In the genomic region with DNA sequence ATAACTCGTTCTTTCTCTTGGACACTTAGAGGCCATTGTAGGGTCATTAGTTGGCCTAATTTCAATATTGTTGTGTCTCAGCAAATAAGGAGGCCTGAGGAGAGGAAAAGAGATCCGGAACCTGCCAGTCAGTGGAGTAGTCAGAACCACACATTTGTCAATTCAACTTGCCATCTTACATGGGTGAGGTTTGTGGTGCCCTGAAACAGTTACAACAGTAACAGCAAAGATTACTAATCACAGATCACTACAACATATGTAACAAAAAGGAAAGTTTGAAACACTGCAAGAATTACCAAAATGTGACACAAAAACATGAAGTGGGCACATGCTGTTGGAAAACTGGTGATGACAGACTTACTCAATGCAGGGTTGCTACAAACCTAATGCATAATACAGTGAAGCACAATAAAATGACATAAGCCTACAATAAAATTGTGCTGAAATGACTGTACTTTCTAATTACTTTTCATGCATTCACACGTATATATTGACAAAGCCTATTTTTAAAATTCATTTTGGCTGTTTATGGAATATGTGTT, we compare ENCODE assay signal across 16 cellular contexts.
DNase-seq lines count a peak whose midpoint lies in the region; ATAC-seq and TF ChIP-seq lines count a peak whose summit lies in the region.
"Had no signal": no experiment of that assay in that cellular context is flagged by ENCODE, and none has a peak within 500 bp of the region (broad histone marks: within the 10 kb centered on the region; RNA-seq: fewer than 3 reads in every experiment).

No MANE protein-coding gene starts in this region.

- no peak overlapping the region for H3K4me3 ChIP-seq in mucosa of descending colon
- H3K4me3 ChIP-seq: BLaER1 had no signal

- H3K27ac Mint-ChIP-seq in activated CD4-positive, alpha-beta memory T cell treated with anti-CD3 and anti-CD28 coated beads for 36 hours = no peak overlapping the region
- H3K27ac Mint-ChIP-seq in activated CD4-positive, alpha-beta memory T cell treated with anti-CD3 and anti-CD28 coated beads, Interleukin-2, amount 10 ng/mL, durations not matched to agents 7 days and 5 days = no peak overlapping the region
- no peak overlapping the region for H3K27ac Mint-ChIP-seq in stimulated activated effector memory CD8-positive, alpha-beta T cell treated with anti-CD3 and anti-CD28 coated beads, Interleukin-12 subunit alpha, Interleukin-12 subunit beta, amount 100 ng/mL, for 72 hours
- H3K27ac Mint-ChIP-seq: CD8-positive, alpha-beta memory T cell; HFFc6 had no signal

- intact Hi-C loops in activated CD4-positive, alpha-beta memory T cell treated with anti-CD3 and anti-CD28 coated beads for 36 hours (cut with micrococcal nuclease) = loop anchor here (1.0 kb wide), 1 partner anchor 42 kb away; no protein-coding TSS in a partner anchor
- intact Hi-C loops in mucosa of descending colon (cut with DNase I, micrococcal nuclease) = no loop called here

- H3K4me3 Mint-ChIP-seq in activated CD4-positive, alpha-beta memory T cell treated with anti-CD3 and anti-CD28 coated beads for 36 hours = no peak overlapping the region
- H3K4me3 Mint-ChIP-seq in activated CD4-positive, alpha-beta memory T cell treated with anti-CD3 and anti-CD28 coated beads, Interleukin-2, amount 10 ng/mL, durations not matched to agents 7 days and 5 days = no peak overlapping the region
- no peak overlapping the region for H3K4me3 Mint-ChIP-seq in stimulated activated effector memory CD8-positive, alpha-beta T cell treated with anti-CD3 and anti-CD28 coated beads, Interleukin-12 subunit alpha, Interleukin-12 subunit beta, amount 100 ng/mL, for 72 hours
- H3K4me3 Mint-ChIP-seq: CD8-positive, alpha-beta memory T cell; HFFc6 had no signal

- H3K36me3 ChIP-seq in mucosa of descending colon (ENCODE audit: low read depth) = no peaks in the 10 kb centered on the region
- H3K36me3 ChIP-seq: BLaER1 had no signal

- CTCF ChIA-PET in activated CD4-positive, alpha-beta memory T cell treated with anti-CD3 and anti-CD28 coated beads for 36 hours (lab: Charles Lee) = no interaction called here
- CTCF ChIA-PET in activated CD4-positive, alpha-beta memory T cell treated with anti-CD3 and anti-CD28 coated beads, Interleukin-2, amount 10 ng/mL, durations not matched to agents 7 days and 5 days (lab: Charles Lee) = no interaction called here

- peak; percentile 98 for ATAC-seq in stimulated activated effector memory CD8-positive, alpha-beta T cell treated with anti-CD3 and anti-CD28 coated beads, Interleukin-12 subunit alpha, Interleukin-12 subunit beta, amount 100 ng/mL, for 72 hours
- ATAC-seq in mucosa of descending colon = no peak

- POLR2A ChIA-PET in activated CD4-positive, alpha-beta memory T cell treated with anti-CD3 and anti-CD28 coated beads for 36 hours (lab: Charles Lee) = no interaction called here
- POLR2A ChIA-PET in activated CD4-positive, alpha-beta memory T cell treated with anti-CD3 and anti-CD28 coated beads, Interleukin-2, amount 10 ng/mL, durations not matched to agents 7 days and 5 days (lab: Charles Lee) = no interaction called here

- peak; percentile 8 for DNase-seq in activated CD4-positive, alpha-beta memory T cell treated with anti-CD3 and anti-CD28 coated beads for 36 hours
- no peak for DNase-seq in activated CD4-positive, alpha-beta memory T cell treated with anti-CD3 and anti-CD28 coated beads, Interleukin-2, amount 10 ng/mL, durations not matched to agents 7 days and 5 days
- peak; percentile 6 for DNase-seq in stimulated activated CD4-positive, alpha-beta T cell treated with anti-CD3 and anti-CD28 coated beads, Interleukin-1b, Interleukin-23, amount 100 ng/mL, for 48 hours
- DNase-seq in stimulated activated CD4-positive, alpha-beta T cell treated with anti-CD3 and anti-CD28 coated beads, Interleukin-12 subunit alpha, Interleukin-12 subunit beta, amount 100 ng/mL, for 4 hours = no peak
- DNase-seq in stimulated activated effector memory CD8-positive, alpha-beta T cell treated with anti-CD3 and anti-CD28 coated beads, Interleukin-12 subunit alpha, Interleukin-12 subunit beta, amount 100 ng/mL, for 72 hours (ENCODE audit: low spot score in 2 of 2) = no peak
- DNase-seq in dermis blood vessel endothelial cell (no peak), mucosa of descending colon (no peak)
- DNase-seq: 8988T; AML-193; Caco-2; CD8-positive, alpha-beta memory T cell; DMS53; GF-D8; HCEC 1CT; HFFc6 had no signal

- peaks cover 10% of the 10 kb centered on the region for H3K4me1 Mint-ChIP-seq in activated CD4-positive, alpha-beta memory T cell treated with anti-CD3 and anti-CD28 coated beads for 36 hours (ENCODE audit: low read depth)
- peaks cover 7% of the 10 kb centered on the region for H3K4me1 Mint-ChIP-seq in activated CD4-positive, alpha-beta memory T cell treated with anti-CD3 and anti-CD28 coated beads, Interleukin-2, amount 10 ng/mL, durations not matched to agents 7 days and 5 days
- H3K4me1 Mint-ChIP-seq in stimulated activated effector memory CD8-positive, alpha-beta T cell treated with anti-CD3 and anti-CD28 coated beads, Interleukin-12 subunit alpha, Interleukin-12 subunit beta, amount 100 ng/mL, for 72 hours = no peaks in the 10 kb centered on the region

- no peaks in the 10 kb centered on the region for H3K27me3 Mint-ChIP-seq in activated CD4-positive, alpha-beta memory T cell treated with anti-CD3 and anti-CD28 coated beads for 36 hours
- no peaks in the 10 kb centered on the region for H3K27me3 Mint-ChIP-seq in activated CD4-positive, alpha-beta memory T cell treated with anti-CD3 and anti-CD28 coated beads, Interleukin-2, amount 10 ng/mL, durations not matched to agents 7 days and 5 days
- H3K27me3 Mint-ChIP-seq: CD8-positive, alpha-beta memory T cell had no signal

- H3K9me3 ChIP-seq in mucosa of descending colon = no peaks in the 10 kb centered on the region
- H3K9me3 ChIP-seq: Caco-2 had no signal

- no peak for TF ChIP-seq CTCF in mucosa of descending colon (IDR thresholded peaks at IDR 0.05)

- H3K9me3 Mint-ChIP-seq in activated CD4-positive, alpha-beta memory T cell treated with anti-CD3 and anti-CD28 coated beads for 36 hours = no peaks in the 10 kb centered on the region
- H3K9me3 Mint-ChIP-seq in activated CD4-positive, alpha-beta memory T cell treated with anti-CD3 and anti-CD28 coated beads, Interleukin-2, amount 10 ng/mL, durations not matched to agents 7 days and 5 days = no peaks in the 10 kb centered on the region
- H3K9me3 Mint-ChIP-seq in stimulated activated effector memory CD8-positive, alpha-beta T cell treated with anti-CD3 and anti-CD28 coated beads, Interleukin-12 subunit alpha, Interleukin-12 subunit beta, amount 100 ng/mL, for 72 hours = no peaks in the 10 kb centered on the region
- H3K9me3 Mint-ChIP-seq: CD8-positive, alpha-beta memory T cell; HFFc6 had no signal

- no peaks in the 10 kb centered on the region for H3K4me1 ChIP-seq in mucosa of descending colon (ENCODE audit: low read depth)
- H3K4me1 ChIP-seq: BLaER1, Caco-2 had no signal

- peaks cover 4% of the 10 kb centered on the region for H3K36me3 Mint-ChIP-seq in activated CD4-positive, alpha-beta memory T cell treated with anti-CD3 and anti-CD28 coated beads for 36 hours
- H3K36me3 Mint-ChIP-seq in activated CD4-positive, alpha-beta memory T cell treated with anti-CD3 and anti-CD28 coated beads, Interleukin-2, amount 10 ng/mL, durations not matched to agents 7 days and 5 days (ENCODE audit: low read depth) = no peaks in the 10 kb centered on the region
- H3K36me3 Mint-ChIP-seq in stimulated activated effector memory CD8-positive, alpha-beta T cell treated with anti-CD3 and anti-CD28 coated beads, Interleukin-12 subunit alpha, Interleukin-12 subunit beta, amount 100 ng/mL, for 72 hours = no peaks in the 10 kb centered on the region

Comparison
In these comparisons a context has a peak if more than half of its experiments do, and no peak if none do; other contexts are left out.
1. DNase-seq: peak in activated CD4-positive, alpha-beta memory T cell treated with anti-CD3 and anti-CD28 coated beads for 36 hours (single experiment) and stimulated activated CD4-positive, alpha-beta T cell treated with anti-CD3 and anti-CD28 coated beads, Interleukin-1b, Interleukin-23, amount 100 ng/mL, for 48 hours (single experiment); none in activated CD4-positive, alpha-beta memory T cell treated with anti-CD3 and anti-CD28 coated beads, Interleukin-2, amount 10 ng/mL, durations not matched to agents 7 days and 5 days (single experiment), stimulated activated CD4-positive, alpha-beta T cell treated with anti-CD3 and anti-CD28 coated beads, Interleukin-12 subunit alpha, Interleukin-12 subunit beta, amount 100 ng/mL, for 4 hours (single experiment), stimulated activated effector memory CD8-positive, alpha-beta T cell treated with anti-CD3 and anti-CD28 coated beads, Interleukin-12 subunit alpha, Interleukin-12 subunit beta, amount 100 ng/mL, for 72 hours (0 of 2), dermis blood vessel endothelial cell (single experiment) and mucosa of descending colon (0 of 3).